8 cellular contexts compared by ENCODE assay signal in the genomic region with DNA sequence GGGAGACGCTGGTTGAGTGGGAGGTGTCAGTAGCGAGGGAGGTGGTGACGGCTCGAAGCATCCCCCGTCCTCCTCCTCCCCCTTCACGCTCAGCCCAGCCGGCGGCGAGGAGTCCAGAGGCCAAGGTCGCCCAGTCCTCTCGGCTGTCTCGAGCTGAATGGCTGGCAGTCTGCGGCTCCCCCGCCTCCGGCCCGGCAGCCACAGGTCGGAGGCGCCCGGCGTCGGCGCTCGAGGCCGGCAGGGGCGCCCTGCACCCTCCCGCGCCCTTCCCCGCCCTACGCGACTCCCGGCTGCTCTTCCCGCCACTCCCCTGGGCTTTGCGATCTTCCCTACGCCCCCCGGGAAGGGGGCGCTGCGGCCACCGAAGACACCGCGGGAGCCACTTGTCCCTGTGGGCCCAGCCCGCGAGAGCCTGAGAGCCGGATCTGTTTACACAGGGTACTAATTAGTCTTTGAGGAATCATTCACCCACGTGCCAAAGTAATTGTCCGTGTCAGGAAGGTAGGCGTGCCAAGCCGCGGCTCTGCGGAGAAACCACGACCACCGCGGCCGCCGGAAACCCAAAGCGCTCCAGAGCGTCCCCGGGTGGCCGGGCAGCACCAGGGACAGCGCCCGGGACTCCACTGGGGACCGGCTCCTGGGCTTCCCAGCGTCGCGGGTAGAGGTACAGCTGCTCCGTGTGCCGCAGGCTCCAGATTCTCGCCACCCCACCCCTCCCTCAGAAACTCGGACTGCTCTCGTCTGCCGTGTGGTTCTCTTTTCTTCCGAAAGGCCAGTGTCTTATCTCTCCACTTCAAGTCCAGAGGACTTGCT. TPM values are rescaled to one million over a fixed set of nuclear protein-coding genes. Genes with fewer than 3 reads are reported as not detected.
A peak's percentile ranks its signal among the peaks of the same experiment; 100 is the strongest.
DNase-seq lines count a peak whose midpoint lies in the region; ATAC-seq lines count a peak whose summit lies in the region.

A gene (plus strand): TSS at position 133 of the 813 bp plus-strand sequence.

- ATAC-seq in left cardiac atrium (peak; percentile 55 to 67), Right ventricle myocardium superior (ENCODE audit: poor library complexity) (no peak), GM19463 (IDR thresholded peaks at IDR 0.05; ENCODE audit: unreplicated experiment) (no peak)
- peak; percentile 17 for ATAC-seq in stimulated activated memory B cell treated with anti-CD40 and anti-IgM and Interleukin-4, amounts not matched to agents 10 μg/mL and 1 μg/mL and 100 μg/mL, for 72 hours

- no peak within 1 kb of the TSS for H3K27ac Mint-ChIP-seq in stimulated activated memory B cell treated with anti-CD40 and anti-IgM and Interleukin-4, amounts not matched to agents 10 μg/mL and 1 μg/mL and 100 μg/mL, for 72 hours

- peaks cover 28% of the 10 kb centered on the region for H3K4me1 Mint-ChIP-seq in stimulated activated memory B cell treated with anti-CD40 and anti-IgM and Interleukin-4, amounts not matched to agents 10 μg/mL and 1 μg/mL and 100 μg/mL, for 72 hours

- intact Hi-C loops in left cardiac atrium (cut with DNase I), result no loop called here
- intact Hi-C loops in Right ventricle myocardium superior (cut with DNase I), result no loop called here

- DNase-seq in left cardiac atrium, result no peak
- no peak for DNase-seq in Right ventricle myocardium superior
- DNase-seq in NCI-H526 (lab: John Stamatoyannopoulos, UW), result peak; percentile 45 to 84
- peak; percentile 26 for DNase-seq in foreskin melanocyte
- DNase-seq in SW 1271 (lab: John Stamatoyannopoulos, UW), result no peak
- DNase-seq in NOMO-1 treated with dmso at 0.1 percent for 144 hours (lab: John Stamatoyannopoulos, UW; ENCODE audit: unreplicated experiment), result no peak

- no peaks in the 10 kb centered on the region for H3K9me3 Mint-ChIP-seq in stimulated activated memory B cell treated with anti-CD40 and anti-IgM and Interleukin-4, amounts not matched to agents 10 μg/mL and 1 μg/mL and 100 μg/mL, for 72 hours

- H3K36me3 Mint-ChIP-seq in stimulated activated memory B cell treated with anti-CD40 and anti-IgM and Interleukin-4, amounts not matched to agents 10 μg/mL and 1 μg/mL and 100 μg/mL, for 72 hours, result peaks cover 6% of the 10 kb centered on the region

- H3K4me3 Mint-ChIP-seq in stimulated activated memory B cell treated with anti-CD40 and anti-IgM and Interleukin-4, amounts not matched to agents 10 μg/mL and 1 μg/mL and 100 μg/mL, for 72 hours, result peak within 1 kb of the TSS; percentile 27

- H3K27me3 Mint-ChIP-seq in stimulated activated memory B cell treated with anti-CD40 and anti-IgM and Interleukin-4, amounts not matched to agents 10 μg/mL and 1 μg/mL and 100 μg/mL, for 72 hours, result peaks cover 56% of the 10 kb centered on the region

RNA-seq across cellular contexts. Expression of the gene that starts here (rescaled TPM):
- total RNA-seq in left cardiac atrium (not detected), Right ventricle myocardium superior (not detected)

Comparison
In these comparisons a context has a peak if more than half of its experiments do, and no peak if none do; other contexts are left out.
1. Peak in ATAC-seq in left cardiac atrium; RNA of the gene not detected or under 1 TPM.
2. DNase-seq: peak in NCI-H526 (2 of 2) and foreskin melanocyte (single experiment); none in left cardiac atrium (single experiment), Right ventricle myocardium superior (single experiment), SW 1271 (0 of 2) and NOMO-1 treated with dmso at 0.1 percent for 144 hours (single experiment).